13 cellular contexts compared by ENCODE assay signal in genomic region chr18:57806891-57807280, GRCh38. TPM values are rescaled to one million over a fixed set of nuclear protein-coding genes. Genes with fewer than 3 reads are reported as not detected.
A peak's percentile ranks its signal among the peaks of the same experiment; 100 is the strongest.
DNase-seq lines count a peak whose midpoint lies in the region; ATAC-seq and TF ChIP-seq lines count a peak whose summit lies in the region.
"Had no signal": no experiment of that assay in that cellular context is flagged by ENCODE, and none has a peak within 500 bp of the region (broad histone marks: within the 10 kb centered on the region; RNA-seq: fewer than 3 reads in every experiment).

No MANE protein-coding gene starts in this region.

- no peak overlapping the region for H2AFZ ChIP-seq in GM23248

- no peaks in the 10 kb centered on the region for H4K20me1 ChIP-seq in GM23248 (ENCODE audit: insufficient read depth)

- DNase-seq in GM23248 (peak; percentile 94), fibroblast of pulmonary artery (ENCODE audit: low read depth) (peak; percentile 60), DMS153 treated with DMSO at 0.1 percent for 48 hours (lab: John Stamatoyannopoulos, UW; ENCODE audit: unreplicated experiment) (no peak), NCI-H1694 (lab: John Stamatoyannopoulos, UW) (no peak), CD14-positive monocyte (ENCODE audit: low spot score) (no peak), DMS79 treated with DMSO at 0.1 percent for 48 hours (lab: John Stamatoyannopoulos, UW) (no peak)
- DNase-seq: activated CD8-positive, alpha-beta T cell treated with anti-CD3 and anti-CD28 coated beads, Interleukin-2, amount 10 ng/mL, durations not matched to agents 7 days and 5 days; GF-D8; occipital lobe; stimulated activated CD8-positive, alpha-beta memory T cell treated with anti-CD3 and anti-CD28 coated beads, Interleukin-4, amount 100 ng/mL, for 48 hours had no signal

- H3K27me3 ChIP-seq in GM23248 (replicated peaks; ENCODE audit: insufficient read depth) (no peaks in the 10 kb centered on the region), subcutaneous abdominal adipose tissue (ENCODE audit: control insufficient read depth in 5 of 5, insufficient read depth in 4 of 5, low read length in 5 of 5) (no peaks in the 10 kb centered on the region)

- intact Hi-C loops in CD14-positive monocyte (cut with micrococcal nuclease): no loop called here

- H3K9me3 Mint-ChIP-seq in CD14-positive monocyte: peaks cover 5 to 20% (median 7%) of the 10 kb centered on the region in 7 donors

- peak overlapping the region; percentile 80 for H3K4me2 ChIP-seq in GM23248 (ENCODE audit: unreplicated experiment)

- peaks cover 0 to 1% of the 10 kb centered on the region in 2 donors for H3K36me3 Mint-ChIP-seq in CD14-positive monocyte
- H3K36me3 Mint-ChIP-seq: brain had no signal

- H3K9me3 ChIP-seq in GM23248 (ENCODE audit: low read depth): no peaks in the 10 kb centered on the region
- peaks cover 0 to 4% (median 2%) of the 10 kb centered on the region in 5 donors for H3K9me3 ChIP-seq in subcutaneous abdominal adipose tissue (ENCODE audit: control insufficient read depth in 5 of 5, low read length in 5 of 5)

- H3K27me3 Mint-ChIP-seq in CD14-positive monocyte (ENCODE audit: low read depth in 3 of 3): peaks cover 29 to 48% (median 45%) of the 10 kb centered on the region in 3 donors

- H3K9me2 ChIP-seq in GM23248 (ENCODE audit: insufficient read depth): no peaks in the 10 kb centered on the region

- in situ Hi-C loops in GM23248 (cut with MboI): no loop called here

- no peak overlapping the region for H3K4me3 Mint-ChIP-seq in CD14-positive monocyte
- H3K4me3 Mint-ChIP-seq: activated CD8-positive, alpha-beta T cell treated with anti-CD3 and anti-CD28 coated beads, Interleukin-2, amount 10 ng/mL, durations not matched to agents 7 days and 5 days had no signal

- H3K79me2 ChIP-seq in GM23248 (ENCODE audit: insufficient read depth): peaks cover 8% of the 10 kb centered on the region

- WGBS in GM23248 (ENCODE audit: low coverage in 1 of 2, low lambda C conversion rate in 2 of 2, missing lambda C conversion rate in 2 of 2), 2 experiments: 0 to 1% methylated on average over 3 of the region's 3 CpGs

- H3F3A ChIP-seq in GM23248 (ENCODE audit: insufficient read depth): peaks cover 48% of the 10 kb centered on the region

- peak overlapping the region; percentile 49 for H3K9ac ChIP-seq in GM23248
- peak overlapping the region in 1 of 5 donors; percentile 32 for H3K9ac ChIP-seq in subcutaneous abdominal adipose tissue (ENCODE audit: low read length in 5 of 5)

- H3K4me3 ChIP-seq in GM23248: peak overlapping the region; percentile 50
- no peak overlapping the region for H3K4me3 ChIP-seq in fibroblast of pulmonary artery (replicated peaks; ENCODE audit: low read depth, low read length)
- H3K4me3 ChIP-seq in subcutaneous abdominal adipose tissue (ENCODE audit: low read depth in 1 of 5, low read length in 5 of 5): no peak overlapping the region

- H3K36me3 ChIP-seq in GM23248 (ENCODE audit: low read depth): no peaks in the 10 kb centered on the region
- H3K36me3 ChIP-seq in subcutaneous abdominal adipose tissue (ENCODE audit: control insufficient read depth in 5 of 5, insufficient read depth in 5 of 5, low read length in 5 of 5): no peaks in the 10 kb centered on the region

- H3K4me1 ChIP-seq in GM23248 (ENCODE audit: insufficient read depth) (peaks cover 40% of the 10 kb centered on the region), subcutaneous abdominal adipose tissue (ENCODE audit: control insufficient read depth in 5 of 5, insufficient read depth in 5 of 5, low read length in 5 of 5) (peaks cover 0 to 34% (median 24%) of the 10 kb centered on the region in 5 donors)

- no peak overlapping the region for H3K27ac Mint-ChIP-seq in CD14-positive monocyte
- H3K27ac Mint-ChIP-seq: activated CD8-positive, alpha-beta T cell treated with anti-CD3 and anti-CD28 coated beads, Interleukin-2, amount 10 ng/mL, durations not matched to agents 7 days and 5 days had no signal

- peak; percentile 59 for ATAC-seq in SK-N-SH treated with all-trans-retinoic acid at 6 μM for 48 hours
- ATAC-seq: activated CD8-positive, alpha-beta T cell treated with anti-CD3 and anti-CD28 coated beads, Interleukin-2, amount 10 ng/mL, durations not matched to agents 7 days and 5 days had no signal

- peaks cover 16% of the 10 kb centered on the region for H3K4me1 Mint-ChIP-seq in CD14-positive monocyte

- TF ChIP-seq CTCF in fibroblast of pulmonary artery (IDR thresholded peaks at IDR 0.05; ENCODE audit: low read length, missing control alignments) (no peak), CD14-positive monocyte (IDR thresholded peaks at IDR 0.05) (no peak)

- peak overlapping the region; percentile 84 for H3K27ac ChIP-seq in GM23248
- peak overlapping the region; percentile 19 for H3K27ac ChIP-seq in subcutaneous abdominal adipose tissue (ENCODE audit: low read depth, low read length)

TF ChIP-seq in SK-N-SH treated with all-trans-retinoic acid at 6 μM for 48 hours, 23 proteins besides CTCF, POLR2A, EP300 and RAD21:
- TF ChIP-seq CSDC2 (CRISPR knock-in tag; IDR thresholded peaks at IDR 0.05): no peak
- peak; percentile 55; the same call in 1 of the 2 replicates for TF ChIP-seq CREB5 (CRISPR knock-in tag; IDR thresholded peaks at IDR 0.05; ENCODE audit: low read depth)
- peak; percentile 73 for TF ChIP-seq ISL1 (CRISPR knock-in tag; IDR thresholded peaks at IDR 0.05)

RNA-seq across cellular contexts. Expression of gene ATP8B1, which starts 3.8 kb away (rescaled TPM):
- total RNA-seq in GM23248 (2014; rRNA removed; shearing (Covaris generic)): 43.4 and 43.9 TPM in 2 replicates
- polyA plus RNA-seq in GM23248 (2016; fragmentation: Nextera tagmentation; extraction: Ambion mirVana) (13.3 and 15.8 TPM in 2 replicates), CD14-positive monocyte (under 1 TPM; 0.02 to 0.11 TPM)

Comparison
In these comparisons a context has a peak if more than half of its experiments do, and no peak if none do; other contexts are left out.
1. DNase-seq: peak in GM23248 (single experiment) and fibroblast of pulmonary artery (single experiment); none in DMS153 treated with DMSO at 0.1 percent for 48 hours (single experiment), NCI-H1694 (single experiment), CD14-positive monocyte (single experiment) and DMS79 treated with DMSO at 0.1 percent for 48 hours (single experiment).
2. RNA of gene ATP8B1, which starts 3.8 kb away (polyA plus RNA-seq): 13.3 to 15.8 TPM in GM23248; 0.02 to 0.11 TPM in CD14-positive monocyte; every median in the first group is over 10 times any median in the second.